Comparison of ENCODE assay signal across 2 cellular contexts in genomic region chr16:3317315-3317999, GRCh38.
TF ChIP-seq lines count a peak whose summit lies in the region.

No MANE protein-coding gene starts in this region.

TF ChIP-seq in GM12878, 131 proteins besides CTCF, POLR2A, EP300 and RAD21 (continues in another document):
- TF ChIP-seq BCL3 (IDR thresholded peaks at IDR 0.05; ENCODE audit: borderline replicate concordance, insufficient read depth, low read depth, low read length, poor library complexity, severe bottlenecking) (no peak), SREBF2 (IDR thresholded peaks at IDR 0.05; ENCODE audit: low read length) (no peak), IKZF2 (IDR thresholded peaks at IDR 0.05) (no peak), BRCA1 (IDR thresholded peaks at IDR 0.05; ENCODE audit: low read depth, low read length) (no peak), KDM1A (IDR thresholded peaks at IDR 0.05; ENCODE audit: borderline replicate concordance) (no peak), GATAD2B (conservative IDR thresholded peaks at IDR 0.05; ENCODE audit: low read depth) (no peak), ZBTB11 (CRISPR knock-in tag; IDR thresholded peaks at IDR 0.05) (no peak), ZNF217 (IDR thresholded peaks at IDR 0.05) (peak; percentile 93), CUX1 (IDR thresholded peaks at IDR 0.05; ENCODE audit: insufficient replicate concordance, low read depth, low read length) (no peak), CEBPZ (IDR thresholded peaks at IDR 0.05; ENCODE audit: low read depth, low read length) (no peak), KLF5 (IDR thresholded peaks at IDR 0.05; ENCODE audit: partially characterized antibody) (peak; percentile 96)

TF ChIP-seq in liver, 16 proteins besides CTCF, POLR2A, EP300 and RAD21:
- TF ChIP-seq SP1 (IDR thresholded peaks at IDR 0.05): no peak
- TF ChIP-seq FOXA1 (IDR thresholded peaks at IDR 0.05): no peak
- peak; percentile 26 for TF ChIP-seq ZBTB33 (IDR thresholded peaks at IDR 0.05)
- no peak for TF ChIP-seq REST (IDR thresholded peaks at IDR 0.05)
- no peak for TF ChIP-seq HNF4A (conservative IDR thresholded peaks at IDR 0.05)
- TF ChIP-seq ATF3 (IDR thresholded peaks at IDR 0.05): no peak
